12 cellular contexts compared by ENCODE assay signal in genomic region chrX:35726176-35726575, GRCh38.
DNase-seq lines count a peak whose midpoint lies in the region; ATAC-seq, FAIRE-seq and TF ChIP-seq lines count a peak whose summit lies in the region.
"Had no signal": no experiment of that assay in that cellular context is flagged by ENCODE, and none has a peak within 500 bp of the region (broad histone marks: within the 10 kb centered on the region; RNA-seq: fewer than 3 reads in every experiment).

No MANE protein-coding gene starts in this region.

- no peaks in the 10 kb centered on the region for H3K36me3 Mint-ChIP-seq in CD14-positive monocyte

- POLR2A ChIA-PET in GM12878 (lab: Charles Lee) (no interaction called here), HEK293T (lab: Yijun Ruan, JAX) (no interaction called here)

- no peak overlapping the region for H3K4me2 ChIP-seq in MM.1S (ENCODE audit: low read depth, low read length)
- no peak overlapping the region for H3K4me2 ChIP-seq in GM12878 (ENCODE audit: control insufficient read depth, insufficient read depth)
- no peak overlapping the region for H3K4me2 ChIP-seq in mesenchymal stem cell (ENCODE audit: low read length, poor library complexity, severe bottlenecking)

- no peak overlapping the region for H3K4me3 Mint-ChIP-seq in CD14-positive monocyte
- H3K4me3 Mint-ChIP-seq: activated CD8-positive, alpha-beta T cell treated with anti-CD3 and anti-CD28 coated beads for 36 hours had no signal

- peak; percentile 20; the same call in 1 of the 2 replicates for TF ChIP-seq CTCF in MM.1S (IDR thresholded peaks at IDR 0.05; ENCODE audit: low read length)
- TF ChIP-seq CTCF in GM12878 (IDR thresholded peaks at IDR 0.05 in 2 of 3, conservative IDR thresholded peaks at IDR 0.05 in 1 of 3; ENCODE audit: control insufficient read depth in 2 of 3, extremely low read depth in 1 of 3, insufficient read depth in 1 of 3, low read depth in 3 of 3, low read length in 3 of 3) = peak in 2 of 3 experiments; percentile 8 to 11; a peak in 2 of 6 replicates
- TF ChIP-seq CTCF in CD14-positive monocyte (IDR thresholded peaks at IDR 0.05) = no peak

- no peak for TF ChIP-seq EP300 in GM12878 (IDR thresholded peaks at IDR 0.05; ENCODE audit: borderline replicate concordance in 1 of 2, control insufficient read depth in 1 of 2, low read depth in 2 of 2, low read length in 2 of 2)

- no peak overlapping the region for H3K27ac ChIP-seq in MM.1S (ENCODE audit: low read length)
- H3K27ac ChIP-seq in GM12878 (ENCODE audit: control insufficient read depth, insufficient read depth) = no peak overlapping the region
- H3K27ac ChIP-seq in mesenchymal stem cell (ENCODE audit: low read length, poor library complexity, severe bottlenecking) = no peak overlapping the region
- H3K27ac ChIP-seq: lower lobe of right lung had no signal

- H3K79me2 ChIP-seq in MM.1S (ENCODE audit: low read length) (no peaks in the 10 kb centered on the region), GM12878 (ENCODE audit: control insufficient read depth, insufficient read depth, low read length) (no peaks in the 10 kb centered on the region)

- H3K4ac ChIP-seq in mesenchymal stem cell (ENCODE audit: low read depth in 1 of 2, low read length in 2 of 2) = no peak overlapping the region

- DNase-seq in ELR (ENCODE audit: low read depth) (peak; percentile 6), MM.1S (peak; percentile 12), GM12878 (ENCODE audit: low read depth, low spot score) (no peak), mesenchymal stem cell (peak; percentile 6), HEK293T (ENCODE audit: extremely low spot score) (no peak), CD14-positive monocyte (ENCODE audit: low spot score) (no peak)
- DNase-seq: activated CD8-positive, alpha-beta T cell treated with anti-CD3 and anti-CD28 coated beads for 36 hours; GF-D8; lower lobe of right lung; retina; Right ventricle myocardium superior had no signal

- no peak overlapping the region for H2BK120ac ChIP-seq in mesenchymal stem cell (ENCODE audit: low read depth, low read length)

- no peak overlapping the region for H3K27ac Mint-ChIP-seq in CD14-positive monocyte
- H3K27ac Mint-ChIP-seq: activated CD8-positive, alpha-beta T cell treated with anti-CD3 and anti-CD28 coated beads for 36 hours had no signal

- TF ChIP-seq RAD21 in GM12878 (IDR thresholded peaks at IDR 0.05; ENCODE audit: insufficient read depth, low read depth, low read length) = peak; percentile 44; the same call in 1 of the 2 replicates

- H3F3A ChIP-seq in MM.1S (ENCODE audit: insufficient read depth, low read length) = no peaks in the 10 kb centered on the region

- ATAC-seq in GM12878 = peak; percentile 68
- ATAC-seq in GM21515 (IDR thresholded peaks at IDR 0.05; ENCODE audit: unreplicated experiment) = no peak
- ATAC-seq: activated CD8-positive, alpha-beta T cell treated with anti-CD3 and anti-CD28 coated beads for 36 hours; lower lobe of right lung had no signal

- H4K20me1 ChIP-seq in MM.1S (ENCODE audit: insufficient read depth, low read length) = no peaks in the 10 kb centered on the region
- H4K20me1 ChIP-seq in GM12878 (ENCODE audit: control insufficient read depth, insufficient read depth) = no peaks in the 10 kb centered on the region

- H2BK12ac ChIP-seq in mesenchymal stem cell (ENCODE audit: low read length in 2 of 2) = no peak overlapping the region

- no peak overlapping the region for H2BK5ac ChIP-seq in mesenchymal stem cell (ENCODE audit: low read depth, low read length, poor library complexity, severe bottlenecking)

- no TSS peak for BruUV-seq in GM12878 (replicated peaks; lab: Mats Ljungman, UMichigan)

- in situ Hi-C loops in GM12878 (cut with MboI) = no loop called here

- H3K4me1 ChIP-seq in MM.1S (ENCODE audit: low read length) (no peaks in the 10 kb centered on the region), GM12878 (ENCODE audit: control insufficient read depth, insufficient read depth, low read length) (no peaks in the 10 kb centered on the region), mesenchymal stem cell (ENCODE audit: control insufficient read depth, insufficient read depth, low read depth, low read length) (no peaks in the 10 kb centered on the region)
- H3K4me1 ChIP-seq: lower lobe of right lung had no signal

- SMC1A ChIA-PET in GM12878 (lab: Charles Lee; ENCODE audit: uncharacterized antibody, unreplicated experiment) = interaction anchor here (1.9 to 2.0 kb wide), 2 partner anchors 17 to 345 kb away, joined by 7 to 12 read pairs; no protein-coding TSS in a partner anchor

- no peak overlapping the region for H4K8ac ChIP-seq in mesenchymal stem cell (ENCODE audit: low read length)

- intact Hi-C loops in GM12878 (cut with micrococcal nuclease; ENCODE audit: unreplicated experiment) = loop anchor here (5.0 kb wide), 1 partner anchor 344 kb away; no protein-coding TSS in a partner anchor
- intact Hi-C loops in CD14-positive monocyte (cut with micrococcal nuclease) = no loop called here

- no peak overlapping the region for H3K9ac ChIP-seq in MM.1S (ENCODE audit: low read length)
- no peak overlapping the region for H3K9ac ChIP-seq in GM12878 (ENCODE audit: control insufficient read depth, insufficient read depth, low read length)
- H3K9ac ChIP-seq in mesenchymal stem cell (ENCODE audit: low read length) = no peak overlapping the region

- H3K9me2 ChIP-seq in MM.1S (replicated peaks; ENCODE audit: insufficient read depth, low read length) = no peaks in the 10 kb centered on the region

- H3K9me3 ChIP-seq in MM.1S (replicated peaks; ENCODE audit: insufficient read depth, low read length) (no peaks in the 10 kb centered on the region), GM12878 (replicated peaks; ENCODE audit: control insufficient read depth, insufficient read depth, low read length) (no peaks in the 10 kb centered on the region), mesenchymal stem cell (ENCODE audit: control insufficient read depth, low read length) (no peaks in the 10 kb centered on the region)
- H3K9me3 ChIP-seq: lower lobe of right lung had no signal

- H3K14ac ChIP-seq in mesenchymal stem cell (ENCODE audit: low read length in 2 of 2) = no peak overlapping the region

- H3K4me3 ChIP-seq in MM.1S (ENCODE audit: low read length) (no peak overlapping the region), GM12878 (no peak overlapping the region), mesenchymal stem cell (ENCODE audit: insufficient read depth in 1 of 2, low read depth in 1 of 2, low read length in 2 of 2) (no peak overlapping the region)
- H3K4me3 ChIP-seq: lower lobe of right lung had no signal

- no peak for FAIRE-seq in GM12878 (lab: Jason Lieb, UNC)

- H2BK15ac ChIP-seq in mesenchymal stem cell (ENCODE audit: low read depth, poor library complexity, severe bottlenecking) = no peak overlapping the region

- H2AFZ ChIP-seq in MM.1S (ENCODE audit: low read length) = no peak overlapping the region
- no peak overlapping the region for H2AFZ ChIP-seq in GM12878 (ENCODE audit: control insufficient read depth, low read depth, low read length)
- H2AFZ ChIP-seq in mesenchymal stem cell (ENCODE audit: low read depth, low read length) = no peak overlapping the region

- 2% methylated on average over 2 of the region's 2 CpGs for WGBS in GM12878 (ENCODE audit: insufficient coverage, insufficient replicate concordance, low lambda C conversion rate, missing lambda C conversion rate)
- no CpG with 5 or more reads among the region's 2 CpGs for WGBS in mesenchymal stem cell

- CTCF ChIA-PET in GM12878 (lab: Yijun Ruan, JAX) (interaction anchor here (0.6 to 2.6 kb wide), 4 partner anchors 11 to 346 kb away, joined by 3 to 27 read pairs (median 7); no protein-coding TSS in a partner anchor), HEK293T (lab: Yijun Ruan, JAX) (no interaction called here)

- H3K4me1 Mint-ChIP-seq in CD14-positive monocyte = no peaks in the 10 kb centered on the region

- no peak for TF ChIP-seq POLR2A in GM12878 (IDR thresholded peaks at IDR 0.05; ENCODE audit: low read depth, low read length)

- no peaks in the 10 kb centered on the region for H3K27me3 ChIP-seq in MM.1S (replicated peaks; ENCODE audit: insufficient read depth, low read length)
- H3K27me3 ChIP-seq in GM12878 (replicated peaks in 1 of 2; ENCODE audit: control insufficient read depth in 2 of 2, insufficient read depth in 2 of 2, low read length in 1 of 2) = no peaks in the 10 kb centered on the region
- no peaks in the 10 kb centered on the region for H3K27me3 ChIP-seq in mesenchymal stem cell (ENCODE audit: control insufficient read depth in 1 of 2, insufficient read depth in 1 of 2, low read length in 2 of 2)

- no peak overlapping the region for H3K23ac ChIP-seq in mesenchymal stem cell (ENCODE audit: low read length in 2 of 2)

- H3K79me1 ChIP-seq in mesenchymal stem cell (replicated peaks; ENCODE audit: low read length, poor library complexity, severe bottlenecking) = no peaks in the 10 kb centered on the region

- H3K36me3 ChIP-seq in MM.1S (replicated peaks; ENCODE audit: insufficient read depth, low read length) = no peaks in the 10 kb centered on the region
- H3K36me3 ChIP-seq in GM12878 (ENCODE audit: control insufficient read depth in 2 of 2, insufficient read depth in 2 of 2, low read length in 1 of 2) = no peaks in the 10 kb centered on the region
- no peaks in the 10 kb centered on the region for H3K36me3 ChIP-seq in mesenchymal stem cell (ENCODE audit: control insufficient read depth in 1 of 2, insufficient read depth in 2 of 2, low read depth in 1 of 2, low read length in 2 of 2)
- H3K36me3 ChIP-seq: lower lobe of right lung had no signal

- RAD21 ChIA-PET in GM12878 (lab: Charles Lee; ENCODE audit: unreplicated experiment) = interaction anchor here (2.5 kb wide), 1 partner anchor 345 kb away, joined by 20 read pairs; no protein-coding TSS in a partner anchor

- no peak overlapping the region for H4K91ac ChIP-seq in mesenchymal stem cell (ENCODE audit: low read length)

- peaks cover 0 to 1% (median 0%) of the 10 kb centered on the region in 3 donors for H3K27me3 Mint-ChIP-seq in CD14-positive monocyte (ENCODE audit: low read depth in 3 of 3)
- H3K27me3 Mint-ChIP-seq: activated CD8-positive, alpha-beta T cell treated with anti-CD3 and anti-CD28 coated beads for 36 hours had no signal

- no peaks in the 10 kb centered on the region for H3K9me3 Mint-ChIP-seq in CD14-positive monocyte

- H3K18ac ChIP-seq in mesenchymal stem cell (ENCODE audit: low read depth in 1 of 2, low read length in 2 of 2) = no peak overlapping the region

- H2AK5ac ChIP-seq in mesenchymal stem cell (ENCODE audit: low read length, severe bottlenecking) = no peak overlapping the region

TF ChIP-seq in GM12878, 131 proteins besides CTCF, POLR2A, EP300 and RAD21 (continues in another document):
- TF ChIP-seq SMC3 (IDR thresholded peaks at IDR 0.05; ENCODE audit: borderline replicate concordance, low read length) = peak; percentile 30; the same call in 1 of the 2 replicates

TF ChIP-seq in HEK293T, 16 proteins besides CTCF, POLR2A, EP300 and RAD21 (continues in another document):
- TF ChIP-seq ELF4 (IDR thresholded peaks at IDR 0.05) = no peak
- TF ChIP-seq FOXM1 (IDR thresholded peaks at IDR 0.05; ENCODE audit: borderline replicate concordance) = no peak

Comparison
In these comparisons a context has a peak if more than half of its experiments do, and no peak if none do; other contexts are left out.
1. DNase-seq: peak in ELR (single experiment), MM.1S (single experiment) and mesenchymal stem cell (single experiment); none in GM12878 (single experiment), HEK293T (single experiment) and CD14-positive monocyte (single experiment).